10 cellular contexts compared by ENCODE assay signal in genomic region chr1:183148599-183148998, GRCh38. TPM values are rescaled to one million over a fixed set of nuclear protein-coding genes. Genes with fewer than 3 reads are reported as not detected.
DNase-seq lines count a peak whose midpoint lies in the region; ATAC-seq and TF ChIP-seq lines count a peak whose summit lies in the region.
"Had no signal": no experiment of that assay in that cellular context is flagged by ENCODE, and none has a peak within 500 bp of the region (broad histone marks: within the 10 kb centered on the region; RNA-seq: fewer than 3 reads in every experiment).

No MANE protein-coding gene starts in this region.

- H3K36me3 ChIP-seq in Peyer's patch (no peaks in the 10 kb centered on the region), transverse colon (no peaks in the 10 kb centered on the region)

- peaks cover 4% of the 10 kb centered on the region for H3K36me3 Mint-ChIP-seq in mesothelial cell of epicardium
- H3K36me3 Mint-ChIP-seq in natural killer cell treated with Interleukin-12 subunit alpha and Interleukin-12 subunit beta and Interleukin-15 and Interleukin-18, amount 100 ng/mL, for 72 hours: no peaks in the 10 kb centered on the region

- H3K4me3 ChIP-seq in Peyer's patch (no peak overlapping the region), transverse colon (no peak overlapping the region)

- H3K27ac ChIP-seq in Peyer's patch (peak overlapping the region in 3 of 4 donors; percentile 28 to 55 (median 50)), epithelial cell of prostate (peak overlapping the region; percentile 83), transverse colon (peak overlapping the region; percentile 48 to 69 (median 56))

- ATAC-seq in natural killer cell treated with Interleukin-12 subunit alpha and Interleukin-12 subunit beta and Interleukin-15 and Interleukin-18, amount 100 ng/mL, for 72 hours: no peak
- ATAC-seq: activated CD8-positive, alpha-beta T cell treated with anti-CD3 and anti-CD28 coated beads for 36 hours had no signal

- H3K27me3 Mint-ChIP-seq in mesothelial cell of epicardium (ENCODE audit: low read depth): no peaks in the 10 kb centered on the region
- H3K27me3 Mint-ChIP-seq in natural killer cell treated with Interleukin-12 subunit alpha and Interleukin-12 subunit beta and Interleukin-15 and Interleukin-18, amount 100 ng/mL, for 72 hours: peaks cover 6 to 7% of the 10 kb centered on the region in 2 donors
- H3K27me3 Mint-ChIP-seq: activated CD8-positive, alpha-beta T cell treated with anti-CD3 and anti-CD28 coated beads for 36 hours had no signal

- H3K4me3 Mint-ChIP-seq in mesothelial cell of epicardium: no peak overlapping the region
- no peak overlapping the region for H3K4me3 Mint-ChIP-seq in natural killer cell treated with Interleukin-12 subunit alpha and Interleukin-12 subunit beta and Interleukin-15 and Interleukin-18, amount 100 ng/mL, for 72 hours
- H3K4me3 Mint-ChIP-seq: activated CD8-positive, alpha-beta T cell treated with anti-CD3 and anti-CD28 coated beads for 36 hours had no signal

- intact Hi-C loops in transverse colon (cut with DNase I; ENCODE audit: low total_unique reads): no loop called here

- no peaks in the 10 kb centered on the region for H3K27me3 ChIP-seq in Peyer's patch
- H3K27me3 ChIP-seq in transverse colon: no peaks in the 10 kb centered on the region

- TF ChIP-seq POLR2A in Peyer's patch (IDR thresholded peaks at IDR 0.05) (no peak), transverse colon (IDR thresholded peaks at IDR 0.05) (no peak)

- peak overlapping the region; percentile 14 for H3K27ac Mint-ChIP-seq in mesothelial cell of epicardium
- no peak overlapping the region for H3K27ac Mint-ChIP-seq in natural killer cell treated with Interleukin-12 subunit alpha and Interleukin-12 subunit beta and Interleukin-15 and Interleukin-18, amount 100 ng/mL, for 72 hours
- H3K27ac Mint-ChIP-seq: activated CD8-positive, alpha-beta T cell treated with anti-CD3 and anti-CD28 coated beads for 36 hours had no signal

- no peak for TF ChIP-seq EP300 in transverse colon (IDR thresholded peaks at IDR 0.05; ENCODE audit: low read depth)

- H3K9me3 Mint-ChIP-seq in mesothelial cell of epicardium: peaks cover 4% of the 10 kb centered on the region
- H3K9me3 Mint-ChIP-seq in natural killer cell treated with Interleukin-12 subunit alpha and Interleukin-12 subunit beta and Interleukin-15 and Interleukin-18, amount 100 ng/mL, for 72 hours: no peaks in the 10 kb centered on the region
- H3K9me3 Mint-ChIP-seq: activated CD8-positive, alpha-beta T cell treated with anti-CD3 and anti-CD28 coated beads for 36 hours had no signal

- 50 to 67% methylated on average over 1 to 5 of the region's 5 CpGs for WGBS in transverse colon (ENCODE audit: low coverage in 1 of 2), 2 donors

- no peaks in the 10 kb centered on the region for H3K4me1 Mint-ChIP-seq in mesothelial cell of epicardium
- H3K4me1 Mint-ChIP-seq in natural killer cell treated with Interleukin-12 subunit alpha and Interleukin-12 subunit beta and Interleukin-15 and Interleukin-18, amount 100 ng/mL, for 72 hours (ENCODE audit: low read depth in 2 of 2): no peaks in the 10 kb centered on the region

- TF ChIP-seq CTCF in Peyer's patch (IDR thresholded peaks at IDR 0.05) (no peak), mesothelial cell of epicardium (IDR thresholded peaks at IDR 0.05; ENCODE audit: unreplicated experiment) (no peak), transverse colon (IDR thresholded peaks at IDR 0.05) (no peak)

- H3K4me1 ChIP-seq in Peyer's patch (peaks cover 0 to 6% (median 0%) of the 10 kb centered on the region in 4 donors), transverse colon (peaks cover 0 to 17% (median 2%) of the 10 kb centered on the region in 4 donors)

- in situ Hi-C loops in transverse colon (cut with MboI; ENCODE audit: low pct_ligation_motif_present in 1 of 4, low pct_unique_long_range_greater_than_20kb in 1 of 4, low sequenced_read_pairs in 3 of 4): no loop called here

- no peak for DNase-seq in Peyer's patch
- no peak for DNase-seq in epithelial cell of prostate (ENCODE audit: low read depth, low spot score)
- no peak for DNase-seq in mesothelial cell of epicardium (ENCODE audit: low spot score in 2 of 2, unreplicated experiment in 2 of 2)
- no peak for DNase-seq in transverse colon
- no peak for DNase-seq in NCI-H524 treated with DMSO at 0.1 percent for 48 hours (lab: John Stamatoyannopoulos, UW)
- no peak for DNase-seq in stimulated activated CD4-positive, alpha-beta T cell treated with anti-CD3 and anti-CD28 coated beads, Interleukin-1b, Interleukin-23, amount 100 ng/mL, for 48 hours
- no peak for DNase-seq in natural killer cell treated with Interleukin-12 subunit alpha and Interleukin-12 subunit beta and Interleukin-15 and Interleukin-18, amount 100 ng/mL, for 72 hours (ENCODE audit: low spot score)
- DNase-seq: activated CD8-positive, alpha-beta T cell treated with anti-CD3 and anti-CD28 coated beads for 36 hours; NCI-H345 had no signal

- no peaks in the 10 kb centered on the region for H3K9me3 ChIP-seq in Peyer's patch
- H3K9me3 ChIP-seq in transverse colon: no peaks in the 10 kb centered on the region

RNA-seq across cellular contexts. Expression of gene LAMC2, which starts 37.5 kb away (rescaled TPM):
- total RNA-seq in Peyer's patch (10 to 100 TPM in 3 of 4 donors, 1 to 10 TPM in 1; 3.3 to 29.7 (median 17.3) TPM), mesothelial cell of epicardium (9.2 to 10.4 TPM (median 9.9 TPM) in 3 replicates), transverse colon (10 to 100 TPM in 2 of 4 donors, 1 to 10 TPM in 2; 9.7 to 25.9 (median 16.1) TPM)
- not detected for total RNA-seq in natural killer cell treated with Interleukin-12 subunit alpha and Interleukin-12 subunit beta and Interleukin-15 and Interleukin-18, amount 100 ng/mL, for 72 hours
- total RNA-seq: activated CD8-positive, alpha-beta T cell treated with anti-CD3 and anti-CD28 coated beads for 36 hours; mononuclear cell had no signal

Comparison
In these comparisons a context has a peak if more than half of its experiments do, and no peak if none do; other contexts are left out.
1. RNA of gene LAMC2, which starts 37.5 kb away (total RNA-seq): 3.3 to 29.7 TPM in Peyer's patch, 9.7 to 25.9 TPM in transverse colon and 9.2 to 10.4 TPM in mesothelial cell of epicardium; not detected in natural killer cell treated with Interleukin-12 subunit alpha and Interleukin-12 subunit beta and Interleukin-15 and Interleukin-18, amount 100 ng/mL, for 72 hours; every median in the first group is over 4 times any median in the second.
2. Peak in every context shown above with its lines, with median percentiles within 50 percentile points of each other: H3K27ac ChIP-seq.